26 cellular contexts compared by ENCODE assay signal in the genomic region with DNA sequence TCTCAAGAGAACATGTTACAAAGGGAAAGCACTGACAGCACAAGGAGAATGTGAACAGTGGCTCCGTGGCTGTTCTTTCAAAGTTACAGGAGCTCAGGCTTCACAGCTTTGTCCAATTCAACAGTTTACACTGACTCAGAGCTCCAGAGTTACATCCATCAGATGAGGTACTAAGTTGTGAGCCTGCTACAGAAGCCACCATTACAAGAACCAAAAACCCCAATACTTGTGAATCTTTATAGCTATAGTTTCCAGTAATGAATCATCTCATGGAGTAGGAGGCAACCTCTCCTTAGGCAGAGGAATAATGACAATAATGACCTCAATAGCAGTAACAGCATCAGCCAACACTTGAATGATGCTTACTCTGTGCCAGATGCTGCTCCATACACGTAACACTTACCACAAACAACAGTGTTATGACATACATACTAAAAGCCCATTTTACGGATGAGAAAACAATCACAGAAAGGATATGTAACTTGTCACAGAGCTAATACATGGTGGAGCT. TPM values are rescaled to one million over a fixed set of nuclear protein-coding genes. Genes with fewer than 3 reads are reported as not detected.
DNase-seq lines count a peak whose midpoint lies in the region; ATAC-seq, FAIRE-seq and TF ChIP-seq lines count a peak whose summit lies in the region.
"Had no signal": no experiment of that assay in that cellular context is flagged by ENCODE, and none has a peak within 500 bp of the region (broad histone marks: within the 10 kb centered on the region; RNA-seq: fewer than 3 reads in every experiment).

No MANE protein-coding gene starts in this region.

- SMC1A ChIA-PET in GM12878 (lab: Charles Lee; ENCODE audit: uncharacterized antibody, unreplicated experiment) = interaction anchor here (0.8 to 2.0 kb wide), 7 partner anchors 9 to 161 kb away, joined by 3 to 10 read pairs (median 3); no protein-coding TSS in a partner anchor

- H2AFZ ChIP-seq in GM12878 (ENCODE audit: control insufficient read depth, low read depth, low read length) = no peak overlapping the region
- H2AFZ ChIP-seq in trophoblast cell (ENCODE audit: insufficient read depth, low read length, poor library complexity) = no peak overlapping the region

- no peak overlapping the region for H4K12ac ChIP-seq in trophoblast cell (ENCODE audit: low read depth, low read length)

- no peak overlapping the region for H3K18ac ChIP-seq in trophoblast cell (ENCODE audit: low read length)

- H4K8ac ChIP-seq in trophoblast cell (ENCODE audit: low read depth, low read length) = no peak overlapping the region

- in situ Hi-C loops in GM12878 (cut with MboI) = loop anchor here (10.0 kb wide), 1 partner anchor 366 kb away; a partner anchor contains a TSS

- DNase-seq in activated CD4-positive, CD25-positive, alpha-beta regulatory T cell (lab: John Stamatoyannopoulos, UW) = no peak
- DNase-seq in GM12878 (ENCODE audit: low read depth, low spot score) (no peak), trophoblast cell (no peak), RPMI8226 (no peak)
- no peak for DNase-seq in effector memory CD4-positive, alpha-beta T cell
- DNase-seq: activated CD4-positive, alpha-beta T cell treated with anti-CD3 and anti-CD28 coated beads, Interleukin-2, amount 10 ng/mL, durations not matched to agents 24 days and 14 days; activated CD8-positive, alpha-beta memory T cell treated with anti-CD3 and anti-CD28 coated beads, Interleukin-2, amount 10 ng/mL, durations not matched to agents 7 days and 5 days; activated naive CD8-positive, alpha-beta T cell treated with anti-CD3 and anti-CD28 coated beads, Interleukin-2, amount 10 ng/mL, durations not matched to agents 7 days and 5 days; CD4-positive, alpha-beta memory T cell; central memory CD4-positive, alpha-beta T cell; esophagus squamous epithelium; KBM-7; left lung; MM.1S; NCI-H1417; NCI-H2081; NCI-H226; right lobe of liver; SK-N-SH; stimulated activated CD4-positive, alpha-beta T cell treated with anti-CD3 and anti-CD28 coated beads, Interleukin-12 subunit alpha, Interleukin-12 subunit beta, amount 100 ng/mL, for 4 hours; stimulated activated CD4-positive, alpha-beta T cell treated with anti-CD3 and anti-CD28 coated beads, Interleukin-4, amount 100 ng/mL, for 1 hour had no signal

- H4K91ac ChIP-seq in trophoblast cell (ENCODE audit: low read depth, low read length) = no peak overlapping the region

- TF ChIP-seq RAD21 in GM12878 (IDR thresholded peaks at IDR 0.05; ENCODE audit: insufficient read depth, low read depth, low read length) = no peak

- no peak overlapping the region for H3K4me3 ChIP-seq in HEK293 (ENCODE audit: low read depth, low read length)
- no peak overlapping the region for H3K4me3 ChIP-seq in GM12878
- no peak overlapping the region for H3K4me3 ChIP-seq in trophoblast cell (ENCODE audit: low read depth, low read length)
- H3K4me3 ChIP-seq in effector memory CD4-positive, alpha-beta T cell (ENCODE audit: insufficient read depth, low read depth, low read length, poor library complexity, severe bottlenecking) = no peak overlapping the region
- H3K4me3 ChIP-seq: esophagus squamous epithelium, left lung, right lobe of liver, vagina had no signal

- POLR2A ChIA-PET in HEK293 (lab: Yijun Ruan, JAX) = no interaction called here
- POLR2A ChIA-PET in GM12878 (lab: Charles Lee) = interaction anchor here (0.8 to 1.2 kb wide), 4 partner anchors 8 to 197 kb away, joined by 3 to 6 read pairs (median 3); a partner anchor contains a TSS

- H2BK5ac ChIP-seq in trophoblast cell (ENCODE audit: low read depth, low read length, poor library complexity) = no peak overlapping the region

- RAD21 ChIA-PET in GM12878 (lab: Charles Lee; ENCODE audit: unreplicated experiment) = interaction anchor here (1.0 to 2.1 kb wide), 4 partner anchors 20 to 368 kb away, joined by 3 to 4 read pairs (median 4); a partner anchor contains a TSS

- H3K36me3 ChIP-seq in HEK293 (ENCODE audit: control insufficient read depth in 2 of 2, insufficient read depth in 1 of 2, low read length in 2 of 2) (peaks cover 25 to 29% of the 10 kb centered on the region in 2 experiments; a peak in 2 of 3 replicates), GM12878 (ENCODE audit: control insufficient read depth in 2 of 2, insufficient read depth in 2 of 2, low read length in 1 of 2) (no peaks in the 10 kb centered on the region; a peak in 1 of 4 replicates), trophoblast cell (ENCODE audit: control insufficient read depth in 1 of 2, insufficient read depth in 2 of 2, low read length in 2 of 2) (peaks cover 3% of the 10 kb centered on the region in 2 experiments)
- H3K36me3 ChIP-seq in effector memory CD4-positive, alpha-beta T cell (ENCODE audit: control insufficient read depth, insufficient read depth, low read length) = peaks cover 10% of the 10 kb centered on the region

- no TSS peak for BruUV-seq in GM12878 (replicated peaks; lab: Mats Ljungman, UMichigan)

- intact Hi-C loops in GM12878 (cut with micrococcal nuclease; ENCODE audit: unreplicated experiment) = loop anchor here (5.0 kb wide), 2 partner anchors 194 to 364 kb away; a partner anchor contains a TSS

- no peak for TF ChIP-seq POLR2A in GM12878 (IDR thresholded peaks at IDR 0.05; ENCODE audit: low read depth, low read length)

- no peak for FAIRE-seq in GM12878 (lab: Jason Lieb, UNC)
- FAIRE-seq: endometrium had no signal

- H3K9ac ChIP-seq in GM12878 (ENCODE audit: control insufficient read depth, insufficient read depth, low read length) (no peak overlapping the region), trophoblast cell (ENCODE audit: low read length) (peak overlapping the region; percentile 33)
- H3K9ac ChIP-seq: SK-N-SH had no signal

- H3K4ac ChIP-seq in trophoblast cell (ENCODE audit: low read depth, low read length) = no peak overlapping the region

- peak; percentile 27 to 34 for ATAC-seq in activated CD4-positive, CD25-positive, alpha-beta regulatory T cell treated with anti-CD3 and anti-CD28 coated beads, Interleukin-2, amount 50 U/mL, for 24 hours
- ATAC-seq in GM12878 (no peak), GM19463 (IDR thresholded peaks at IDR 0.05; ENCODE audit: unreplicated experiment) (no peak)
- ATAC-seq: activated CD8-positive, alpha-beta memory T cell treated with anti-CD3 and anti-CD28 coated beads, Interleukin-2, amount 10 ng/mL, durations not matched to agents 7 days and 5 days; left lung; right lobe of liver had no signal

- H4K20me1 ChIP-seq in GM12878 (ENCODE audit: control insufficient read depth, insufficient read depth) = no peaks in the 10 kb centered on the region

- H3K9me3 ChIP-seq in HEK293 (ENCODE audit: control insufficient read depth, insufficient read depth, low read depth, low read length) = no peaks in the 10 kb centered on the region
- no peaks in the 10 kb centered on the region; the same call in 2 of the 3 replicates for H3K9me3 ChIP-seq in GM12878 (replicated peaks; ENCODE audit: control insufficient read depth, insufficient read depth, low read length)
- no peaks in the 10 kb centered on the region for H3K9me3 ChIP-seq in trophoblast cell (ENCODE audit: insufficient read depth, low read depth, low read length)
- H3K9me3 ChIP-seq in effector memory CD4-positive, alpha-beta T cell (ENCODE audit: control insufficient read depth, low read length) = no peaks in the 10 kb centered on the region
- H3K9me3 ChIP-seq: esophagus squamous epithelium, left lung, right lobe of liver, SK-N-SH, vagina had no signal

- H3K27ac ChIP-seq in HEK293 (ENCODE audit: extremely low read depth, low read depth, low read length) (no peak overlapping the region), GM12878 (ENCODE audit: control insufficient read depth, insufficient read depth) (no peak overlapping the region), trophoblast cell (ENCODE audit: low read depth, low read length) (no peak overlapping the region)
- H3K27ac ChIP-seq in effector memory CD4-positive, alpha-beta T cell (ENCODE audit: insufficient read depth, low read length, poor library complexity, severe bottlenecking) = no peak overlapping the region
- H3K27ac ChIP-seq: esophagus squamous epithelium, left lung, right lobe of liver, vagina had no signal

- no peak overlapping the region for H2AK5ac ChIP-seq in trophoblast cell (ENCODE audit: low read length)

- CTCF ChIA-PET in HEK293 (lab: Yijun Ruan, JAX) (interaction anchor here (0.9 kb wide), 2 partner anchors 8 to 35 kb away, joined by 3 read pairs; no protein-coding TSS in a partner anchor), GM12878 (lab: Yijun Ruan, JAX) (interaction anchor here (1.0 to 2.6 kb wide), 7 partner anchors 8 to 21 kb away, joined by 3 to 18 read pairs (median 3); no protein-coding TSS in a partner anchor)

- H3K4me1 ChIP-seq in HEK293 (ENCODE audit: control insufficient read depth, insufficient read depth, low read length) = 0 out of 2 replicates have a peak, but pooled peaks cover 3% of the 10 kb centered on the region
- 0 out of 2 replicates have a peak, but pooled peaks cover 3% of the 10 kb centered on the region for H3K4me1 ChIP-seq in GM12878 (ENCODE audit: control insufficient read depth, insufficient read depth, low read length)
- no peaks in the 10 kb centered on the region for H3K4me1 ChIP-seq in trophoblast cell (ENCODE audit: control insufficient read depth in 1 of 2, insufficient read depth in 2 of 2, low read length in 2 of 2)
- peaks cover 4% of the 10 kb centered on the region for H3K4me1 ChIP-seq in effector memory CD4-positive, alpha-beta T cell (ENCODE audit: control insufficient read depth, insufficient read depth, low read length, poor library complexity, severe bottlenecking)
- H3K4me1 ChIP-seq: right lobe of liver had no signal

- peak overlapping the region; percentile 35 for H3K4me2 ChIP-seq in GM12878 (ENCODE audit: control insufficient read depth, insufficient read depth)
- H3K4me2 ChIP-seq in trophoblast cell (ENCODE audit: low read length) = no peak overlapping the region
- H3K4me2 ChIP-seq: SK-N-SH had no signal

- H3K27me3 ChIP-seq in GM12878 (replicated peaks in 1 of 2; ENCODE audit: control insufficient read depth in 2 of 2, insufficient read depth in 2 of 2, low read length in 1 of 2) = no peaks in the 10 kb centered on the region
- H3K27me3 ChIP-seq in trophoblast cell (ENCODE audit: insufficient read depth, low read length) = no peaks in the 10 kb centered on the region
- H3K27me3 ChIP-seq in effector memory CD4-positive, alpha-beta T cell (replicated peaks; ENCODE audit: control insufficient read depth, insufficient read depth, low read length, poor library complexity, severe bottlenecking) = no peaks in the 10 kb centered on the region
- H3K27me3 ChIP-seq: esophagus squamous epithelium, left lung, right lobe of liver, vagina had no signal

- H2BK120ac ChIP-seq in trophoblast cell (ENCODE audit: insufficient read depth, low read length, poor library complexity) = no peak overlapping the region

- H3K79me1 ChIP-seq in trophoblast cell (ENCODE audit: low read length) = peaks cover 7% of the 10 kb centered on the region

- no peak for TF ChIP-seq CTCF in HEK293 (tag by site-specific recombination; IDR thresholded peaks at IDR 0.05)
- no peak for TF ChIP-seq CTCF in GM12878 (IDR thresholded peaks at IDR 0.05 in 2 of 3, conservative IDR thresholded peaks at IDR 0.05 in 1 of 3; ENCODE audit: control insufficient read depth in 2 of 3, extremely low read depth in 1 of 3, insufficient read depth in 1 of 3, low read depth in 3 of 3, low read length in 3 of 3)

- peak overlapping the region; percentile 9 for H3K23ac ChIP-seq in trophoblast cell (ENCODE audit: low read length)

- H3K14ac ChIP-seq in trophoblast cell (ENCODE audit: low read length) = no peak overlapping the region

- H2BK12ac ChIP-seq in trophoblast cell (ENCODE audit: low read length) = no peak overlapping the region

- H3K79me2 ChIP-seq in GM12878 (ENCODE audit: control insufficient read depth, insufficient read depth, low read length) (peaks cover 22% of the 10 kb centered on the region), trophoblast cell (ENCODE audit: control insufficient read depth, insufficient read depth, low read length, poor library complexity) (no peaks in the 10 kb centered on the region)

- WGBS in GM12878 (ENCODE audit: insufficient coverage, insufficient replicate concordance, low lambda C conversion rate, missing lambda C conversion rate) = 98% methylated on average over 3 of the region's 3 CpGs
- no CpG with 5 or more reads among the region's 3 CpGs for WGBS in trophoblast cell (ENCODE audit: extremely low coverage, insufficient coverage, insufficient read length)

- TF ChIP-seq EP300 in GM12878 (IDR thresholded peaks at IDR 0.05; ENCODE audit: borderline replicate concordance in 1 of 2, control insufficient read depth in 1 of 2, low read depth in 2 of 2, low read length in 2 of 2) = no peak

RNA-seq across cellular contexts. Expression of a gene that starts 3.6 kb away (rescaled TPM):
- total RNA-seq in GM12878 (2013; cell fraction: nucleolus; rRNA removed) = 117 and 123 TPM in 2 replicates
- total RNA-seq in GM12878 (2014; rRNA removed) (13.9 and 16.8 TPM in 2 replicates), GM12878 (2014; rRNA removed; fragmentation: Illumina TruSeq; extraction: Trizol) (25.7 and 28.4 TPM in 2 replicates), GM12878 (2021) (9.9 and 11.6 TPM in 2 replicates)
- polyA plus RNA-seq in GM12878 (2011; ENCODE audit: low read depth) = 5.1 TPM
- polyA plus RNA-seq in GM12878 (2011; rRNA removed) (10.2 and 16.3 TPM in 2 replicates), GM12878 (2014; fragmentation: Illumina TruSeq; extraction: Trizol) (23.8 and 31.7 TPM in 2 replicates), GM12878 (2014; fragmentation: Nextera tagmentation; extraction: Ambion mirVana) (10 to 100 TPM; 16.5 to 16.6 TPM), GM12878 (2014; rRNA removed) (16.8 and 22.3 TPM in 2 replicates), GM12878 (2016; fragmentation: Nextera tagmentation; extraction: Ambion mirVana) (10 to 100 TPM; 24.7 to 25.4 TPM)
- 1.6 and 2.6 TPM in 2 replicates for polyA plus RNA-seq in GM12878 (2011; cell fraction: cytosol; rRNA removed)
- 7.9 and 14.0 TPM in 2 replicates for polyA plus RNA-seq in GM12878 (2011; cell fraction: nucleus; rRNA removed)
- 7.7 and 9.3 TPM in 2 replicates for polyA plus RNA-seq in GM12878 (2012)
- 1.7 and 2.5 TPM in 2 replicates for polyA minus RNA-seq in GM12878 (2011; rRNA and poly(A)+ RNA removed)
- 2.1 and 5.6 TPM in 2 replicates for polyA minus RNA-seq in GM12878 (2011; cell fraction: cytosol; rRNA and poly(A)+ RNA removed)
- polyA minus RNA-seq in GM12878 (2011; cell fraction: nucleus; rRNA and poly(A)+ RNA removed) = 1.7 and 8.8 TPM in 2 replicates
- 11.4 and 12.5 TPM in 2 replicates for polyA plus RNA-seq in trophoblast cell (2013)

RNA-seq across cellular contexts. Expression of a gene that starts 24.1 kb away (rescaled TPM):
- 5.3 and 6.6 TPM in 2 replicates for total RNA-seq in GM12878 (2013; cell fraction: nucleolus; rRNA removed)
- total RNA-seq in GM12878 (2014; rRNA removed) (2.1 and 2.9 TPM in 2 replicates), GM12878 (2014; rRNA removed; fragmentation: Illumina TruSeq; extraction: Trizol) (4.4 and 4.6 TPM in 2 replicates), GM12878 (2021) (4.7 and 5.0 TPM in 2 replicates)
- 1.0 TPM for polyA plus RNA-seq in GM12878 (2011; ENCODE audit: low read depth)
- polyA plus RNA-seq in GM12878 (2011; rRNA removed) (1.9 and 2.4 TPM in 2 replicates), GM12878 (2014; fragmentation: Illumina TruSeq; extraction: Trizol) (2.7 and 2.8 TPM in 2 replicates), GM12878 (2014; fragmentation: Nextera tagmentation; extraction: Ambion mirVana) (1 to 10 TPM in 1 of 2 experiments, under 1 TPM in 1; 0.53 to 1.2 TPM), GM12878 (2014; rRNA removed) (1.9 and 2.0 TPM in 2 replicates), GM12878 (2016; fragmentation: Nextera tagmentation; extraction: Ambion mirVana) (1 to 10 TPM in 1 of 2 experiments, under 1 TPM in 1; 0.70 to 1.1 TPM)
- polyA plus RNA-seq in GM12878 (2011; cell fraction: cytosol; rRNA removed) = 0.65 and 0.97 TPM in 2 replicates
- polyA plus RNA-seq in GM12878 (2011; cell fraction: nucleus; rRNA removed) = 1.6 TPM in 2 replicates
- polyA plus RNA-seq in GM12878 (2012) = 4.0 and 5.8 TPM in 2 replicates
- 1.7 and 2.0 TPM in 2 replicates for polyA minus RNA-seq in GM12878 (2011; rRNA and poly(A)+ RNA removed)
- 1.1 and 2.5 TPM in 2 replicates for polyA minus RNA-seq in GM12878 (2011; cell fraction: cytosol; rRNA and poly(A)+ RNA removed)
- 1.9 and 2.3 TPM in 2 replicates for polyA minus RNA-seq in GM12878 (2011; cell fraction: nucleus; rRNA and poly(A)+ RNA removed)
- 4.4 and 5.2 TPM in 2 replicates for polyA plus RNA-seq in trophoblast cell (2013)

Comparison
In these comparisons a context has a peak if more than half of its experiments do, and no peak if none do; other contexts are left out.
1. ATAC-seq: peak in activated CD4-positive, CD25-positive, alpha-beta regulatory T cell treated with anti-CD3 and anti-CD28 coated beads, Interleukin-2, amount 50 U/mL, for 24 hours (2 of 2); none in GM12878 (single experiment) and GM19463 (single experiment).